In the genomic region with DNA sequence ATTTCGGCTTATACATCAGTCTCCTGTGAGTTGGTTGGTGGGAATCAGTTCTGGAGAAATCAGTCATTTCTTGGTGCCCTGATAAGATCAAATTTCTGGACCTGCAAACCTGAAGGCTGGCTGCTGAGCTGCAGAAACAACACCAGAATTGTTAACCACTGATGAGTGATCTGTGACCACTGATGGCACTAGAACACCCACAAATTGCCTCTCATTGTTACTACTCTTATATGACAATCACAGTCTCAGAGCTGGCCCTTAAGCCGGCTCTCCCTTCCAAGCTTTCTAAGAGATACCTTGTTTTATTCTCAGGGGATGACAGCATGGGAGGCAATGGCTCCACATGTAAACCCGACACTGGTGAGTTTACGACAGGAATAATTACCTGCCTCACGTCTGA, we compare ENCODE assay signal across 13 cellular contexts. TPM values are rescaled to one million over a fixed set of nuclear protein-coding genes. Genes with fewer than 3 reads are reported as not detected.
DNase-seq lines count a peak whose midpoint lies in the region; ATAC-seq and TF ChIP-seq lines count a peak whose summit lies in the region.
"Had no signal": no experiment of that assay in that cellular context is flagged by ENCODE, and none has a peak within 500 bp of the region (broad histone marks: within the 10 kb centered on the region; RNA-seq: fewer than 3 reads in every experiment).

No MANE protein-coding gene starts in this region.

- TF ChIP-seq POLR2A in gastroesophageal sphincter (IDR thresholded peaks at IDR 0.05) = no peak

- TF ChIP-seq CTCF in CD8-positive, alpha-beta T cell (IDR thresholded peaks at IDR 0.05) = no peak
- no peak for TF ChIP-seq CTCF in gastroesophageal sphincter (IDR thresholded peaks at IDR 0.05)

- H3K79me1 ChIP-seq in trophoblast cell (ENCODE audit: low read length) = no peaks in the 10 kb centered on the region

- no peak overlapping the region for H3K18ac ChIP-seq in trophoblast cell (ENCODE audit: low read length)

- peaks cover 59% of the 10 kb centered on the region for H3K4me1 Mint-ChIP-seq in CD8-positive, alpha-beta T cell (ENCODE audit: low read depth)
- peaks cover 68% of the 10 kb centered on the region for H3K4me1 Mint-ChIP-seq in activated T-cell treated with anti-CD3 and anti-CD28 coated beads, Interleukin-2, amount 50 U/mL, for 4 hours (ENCODE audit: low read depth)

- H3K9me3 Mint-ChIP-seq in CD8-positive, alpha-beta T cell = no peaks in the 10 kb centered on the region
- peaks cover 6% of the 10 kb centered on the region for H3K9me3 Mint-ChIP-seq in activated T-cell treated with anti-CD3 and anti-CD28 coated beads, Interleukin-2, amount 50 U/mL, for 4 hours

- H4K12ac ChIP-seq in trophoblast cell (ENCODE audit: low read depth, low read length) = no peak overlapping the region

- H3K4ac ChIP-seq in trophoblast cell (ENCODE audit: low read depth, low read length) = no peak overlapping the region

- no peak overlapping the region for H4K91ac ChIP-seq in trophoblast cell (ENCODE audit: low read depth, low read length)

- peak in 2 of 7 experiments; percentile 24 to 50 for DNase-seq in CD8-positive, alpha-beta T cell
- DNase-seq in activated T-cell treated with anti-CD3 and anti-CD28 coated beads, Interleukin-2, amount 50 U/mL, for 4 hours = no peak
- DNase-seq in trophoblast cell = no peak
- no peak for DNase-seq in DMS79 treated with DMSO at 0.1 percent for 48 hours (lab: John Stamatoyannopoulos, UW)
- DNase-seq: DMS79, NCI-H526 treated with DMSO at 0.1 percent for 48 hours had no signal

- CTCF ChIA-PET in CD8-positive, alpha-beta T cell (lab: Charles Lee) = interaction anchor here (0.9 to 5.5 kb wide), 5 partner anchors 26 to 1268 kb away, joined by 3 to 52 read pairs (median 6); a partner anchor contains a TSS

- WGBS in trophoblast cell (ENCODE audit: extremely low coverage, insufficient coverage, insufficient read length) = no CpG with 5 or more reads among the region's 5 CpGs
- WGBS in gastroesophageal sphincter (ENCODE audit: low coverage in 1 of 2), 2 donors = 70 to 73% methylated on average over 3 to 5 of the region's 5 CpGs

- peak overlapping the region; percentile 59 for H3K4me3 ChIP-seq in CD8-positive, alpha-beta T cell (ENCODE audit: low read depth, low read length)
- H3K4me3 ChIP-seq in trophoblast cell (ENCODE audit: low read depth, low read length) (no peak overlapping the region), gastroesophageal sphincter (peak overlapping the region in 1 of 2 donors; percentile 3)

- peak overlapping the region; percentile 85 for H3K4me3 Mint-ChIP-seq in CD8-positive, alpha-beta T cell
- H3K4me3 Mint-ChIP-seq in activated T-cell treated with anti-CD3 and anti-CD28 coated beads, Interleukin-2, amount 50 U/mL, for 4 hours = peak overlapping the region; percentile 83

- H3K27ac ChIP-seq in CD8-positive, alpha-beta T cell (ENCODE audit: low read depth, low read length) = peak overlapping the region; percentile 42
- H3K27ac ChIP-seq in trophoblast cell (ENCODE audit: low read depth, low read length) = no peak overlapping the region
- H3K27ac ChIP-seq in gastroesophageal sphincter = peak overlapping the region in 2 of 4 donors; percentile 29 to 46

- H2AK5ac ChIP-seq in trophoblast cell (ENCODE audit: low read length) = no peak overlapping the region

- H3K9me3 ChIP-seq in CD8-positive, alpha-beta T cell (ENCODE audit: low read length) = no peaks in the 10 kb centered on the region
- H3K9me3 ChIP-seq in trophoblast cell (ENCODE audit: insufficient read depth, low read depth, low read length) = no peaks in the 10 kb centered on the region
- H3K9me3 ChIP-seq in gastroesophageal sphincter = no peaks in the 10 kb centered on the region
- H3K9me3 ChIP-seq: ascending aorta had no signal

- no peak overlapping the region for H3K14ac ChIP-seq in trophoblast cell (ENCODE audit: low read length)

- intact Hi-C loops in CD8-positive, alpha-beta T cell (cut with DNase I, micrococcal nuclease) = loop anchor here (2.0 to 10.0 kb wide), 2 partner anchors 31 to 279 kb away; a partner anchor contains a TSS

- H3K4me1 ChIP-seq in CD8-positive, alpha-beta T cell (ENCODE audit: insufficient read depth, low read length) = peaks cover 68% of the 10 kb centered on the region
- H3K4me1 ChIP-seq in trophoblast cell (ENCODE audit: control insufficient read depth in 1 of 2, insufficient read depth in 2 of 2, low read length in 2 of 2) (peaks cover 0 to 3% of the 10 kb centered on the region in 2 experiments), gastroesophageal sphincter (no peaks in the 10 kb centered on the region)

- no peak overlapping the region for H3K9ac ChIP-seq in trophoblast cell (ENCODE audit: low read length)

- no peaks in the 10 kb centered on the region for H3K27me3 ChIP-seq in CD8-positive, alpha-beta T cell (ENCODE audit: insufficient read depth, low read length)
- H3K27me3 ChIP-seq in trophoblast cell (ENCODE audit: insufficient read depth, low read length) (no peaks in the 10 kb centered on the region), gastroesophageal sphincter (no peaks in the 10 kb centered on the region)
- H3K27me3 ChIP-seq: ascending aorta had no signal

- TF ChIP-seq EP300 in gastroesophageal sphincter (IDR thresholded peaks at IDR 0.05) = no peak

- no peak overlapping the region for H3K4me2 ChIP-seq in trophoblast cell (ENCODE audit: low read length)

- no peak overlapping the region for H2BK12ac ChIP-seq in trophoblast cell (ENCODE audit: low read length)

- H3K23ac ChIP-seq in trophoblast cell (ENCODE audit: low read length) = peak overlapping the region; percentile 50

- POLR2A ChIA-PET in CD8-positive, alpha-beta T cell (lab: Charles Lee) = interaction anchor here (1.4 to 2.6 kb wide), 3 partner anchors 27 to 117 kb away, joined by 7 to 16 read pairs (median 9); a partner anchor contains a TSS

- peaks cover 29% of the 10 kb centered on the region for H3K36me3 Mint-ChIP-seq in CD8-positive, alpha-beta T cell
- peaks cover 12% of the 10 kb centered on the region for H3K36me3 Mint-ChIP-seq in activated T-cell treated with anti-CD3 and anti-CD28 coated beads, Interleukin-2, amount 50 U/mL, for 4 hours (ENCODE audit: insufficient read depth)

- H2BK5ac ChIP-seq in trophoblast cell (ENCODE audit: low read depth, low read length, poor library complexity) = no peak overlapping the region

- H2AFZ ChIP-seq in trophoblast cell (ENCODE audit: insufficient read depth, low read length, poor library complexity) = no peak overlapping the region

- ATAC-seq in CD8-positive, alpha-beta T cell = no peak
- peak; percentile 35 for ATAC-seq in GM18520 (IDR thresholded peaks at IDR 0.05; ENCODE audit: unreplicated experiment)
- ATAC-seq in activated T-cell treated with anti-CD3 and anti-CD28 coated beads, Interleukin-2, amount 50 U/mL, for 4 hours = peak; percentile 76 to 77
- no peak for ATAC-seq in gastroesophageal sphincter
- no peak for ATAC-seq in GM19023 (IDR thresholded peaks at IDR 0.05; ENCODE audit: unreplicated experiment)

- no peaks in the 10 kb centered on the region for H3K79me2 ChIP-seq in trophoblast cell (ENCODE audit: control insufficient read depth, insufficient read depth, low read length, poor library complexity)

- no peak overlapping the region for H4K8ac ChIP-seq in trophoblast cell (ENCODE audit: low read depth, low read length)

- H3K36me3 ChIP-seq in CD8-positive, alpha-beta T cell (ENCODE audit: insufficient read depth, low read length) = no peaks in the 10 kb centered on the region
- H3K36me3 ChIP-seq in trophoblast cell (ENCODE audit: control insufficient read depth in 1 of 2, insufficient read depth in 2 of 2, low read length in 2 of 2) (no peaks in the 10 kb centered on the region), gastroesophageal sphincter (peaks cover 0 to 60% of the 10 kb centered on the region in 2 donors)

- H3K27ac Mint-ChIP-seq in CD8-positive, alpha-beta T cell = peak overlapping the region; percentile 93

- no peak overlapping the region for H2BK120ac ChIP-seq in trophoblast cell (ENCODE audit: insufficient read depth, low read length, poor library complexity)

- H3K27me3 Mint-ChIP-seq in CD8-positive, alpha-beta T cell (ENCODE audit: low read depth) = no peaks in the 10 kb centered on the region
- no peaks in the 10 kb centered on the region for H3K27me3 Mint-ChIP-seq in activated T-cell treated with anti-CD3 and anti-CD28 coated beads, Interleukin-2, amount 50 U/mL, for 4 hours (ENCODE audit: low read depth)

RNA-seq across cellular contexts. Expression of a gene that starts 1.9 kb away (rescaled TPM):
- 10 to 100 TPM; 14.0 to 15.5 TPM for total RNA-seq in CD8-positive, alpha-beta T cell
- total RNA-seq in activated T-cell treated with anti-CD3 and anti-CD28 coated beads, Interleukin-2, amount 50 U/mL, for 4 hours = 1 to 10 TPM; 2.6 to 3.6 (median 2.6) TPM
- 0.31 and 0.55 TPM in 2 replicates for polyA plus RNA-seq in trophoblast cell (2013)
- 10 to 100 TPM in 2 of 4 donors, 1 to 10 TPM in 2; 5.9 to 24.5 (median 13.7) TPM for total RNA-seq in gastroesophageal sphincter
- total RNA-seq: epithelial cell of proximal tubule had no signal

RNA-seq across cellular contexts. Expression of a gene that starts 26.4 kb away (rescaled TPM):
- total RNA-seq in CD8-positive, alpha-beta T cell = 10 to 100 TPM; 59.9 to 64.6 TPM
- total RNA-seq in activated T-cell treated with anti-CD3 and anti-CD28 coated beads, Interleukin-2, amount 50 U/mL, for 4 hours = 100 to 1,000 TPM; 301 to 332 (median 319) TPM
- polyA plus RNA-seq in trophoblast cell (2013) = 268 and 276 TPM in 2 replicates
- 100 to 1,000 TPM; 166 to 232 (median 192) TPM for total RNA-seq in gastroesophageal sphincter

RNA-seq across cellular contexts. Expression of a gene that starts 26.6 kb away (rescaled TPM):
- 10 to 100 TPM in 1 of 2 experiments, 1 to 10 TPM in 1; 9.5 to 11.4 TPM for total RNA-seq in CD8-positive, alpha-beta T cell
- total RNA-seq in activated T-cell treated with anti-CD3 and anti-CD28 coated beads, Interleukin-2, amount 50 U/mL, for 4 hours = 10 to 100 TPM; 89.6 to 95.0 (median 93.7) TPM
- polyA plus RNA-seq in trophoblast cell (2013) = 28.6 and 30.5 TPM in 2 replicates
- total RNA-seq in gastroesophageal sphincter = 10 to 100 TPM; 20.5 to 33.5 (median 28.7) TPM

RNA-seq across cellular contexts. Expression of a gene that starts 27.7 kb away (rescaled TPM):
- not detected for total RNA-seq in CD8-positive, alpha-beta T cell
- not detected for total RNA-seq in activated T-cell treated with anti-CD3 and anti-CD28 coated beads, Interleukin-2, amount 50 U/mL, for 4 hours
- not detected in 2 replicates for polyA plus RNA-seq in trophoblast cell (2013)
- total RNA-seq in gastroesophageal sphincter = 10 to 100 TPM in 2 of 4 donors, 1 to 10 TPM in 2; 3.4 to 13.7 (median 7.8) TPM
- total RNA-seq: epithelial cell of proximal tubule, pulmonary artery endothelial cell had no signal

RNA-seq across cellular contexts. Expression of a gene that starts 27.7 kb away (rescaled TPM):
- total RNA-seq in CD8-positive, alpha-beta T cell = not detected
- not detected for total RNA-seq in activated T-cell treated with anti-CD3 and anti-CD28 coated beads, Interleukin-2, amount 50 U/mL, for 4 hours
- not detected in 2 replicates for polyA plus RNA-seq in trophoblast cell (2013)
- 10 to 100 TPM in 1 of 4 donors, 1 to 10 TPM in 1, under 1 TPM in 1, not detected in 1; 0.85 to 14.1 (median 3.2) TPM for total RNA-seq in gastroesophageal sphincter
- total RNA-seq: epithelial cell of proximal tubule; pulmonary artery endothelial cell; T-helper 2 cell treated with Interferon-gamma antibody and Interleukin-4, amounts not matched to agents 100 ng/mL and 5 ng/mL, for 36 hours had no signal

Comparison
In these comparisons a context has a peak if more than half of its experiments do, and no peak if none do; other contexts are left out.
1. ATAC-seq: peak in GM18520 (single experiment) and activated T-cell treated with anti-CD3 and anti-CD28 coated beads, Interleukin-2, amount 50 U/mL, for 4 hours (2 of 2); none in CD8-positive, alpha-beta T cell (single experiment), gastroesophageal sphincter (single experiment) and GM19023 (single experiment).